In the genomic region with DNA sequence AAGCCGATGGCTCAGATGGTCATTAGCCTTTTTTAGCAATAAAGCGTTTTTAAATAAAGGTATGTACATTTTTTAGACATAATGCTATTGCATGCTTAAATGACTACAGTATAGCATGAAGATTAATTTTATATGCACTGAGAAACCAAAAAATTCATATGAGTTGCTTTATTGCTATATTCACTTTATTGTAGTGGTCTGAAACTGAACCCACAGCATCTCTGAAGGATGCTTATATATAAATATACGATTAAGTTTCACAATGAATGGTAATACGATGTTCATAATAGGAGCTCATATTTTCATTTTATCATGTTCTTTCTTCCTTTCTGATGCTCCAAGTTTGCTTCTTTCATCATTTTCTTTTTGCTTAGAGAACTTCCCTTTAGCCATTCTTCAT, we compare ENCODE assay signal across 25 cellular contexts.
"Had no signal": no experiment of that assay in that cellular context is flagged by ENCODE, and none has a peak within 500 bp of the region (broad histone marks: within the 10 kb centered on the region; RNA-seq: fewer than 3 reads in every experiment).

No MANE protein-coding gene starts in this region.

- H3K27ac Mint-ChIP-seq: activated T-helper 1 cell treated with anti-CD3 and anti-CD28 coated beads, Interleukin-12 subunit alpha, Interleukin-12 subunit beta, Interleukin-2, Interleukin-4 antibody, amounts not matched to agents 30 ng/mL and 10 ng/mL and 1 ng/mL, durations not matched to agents 14 hours and 24 hours and 36 hours; endodermal cell; mesothelial cell of epicardium; nephron progenitor cell; WTC11 had no signal

- H3K9me3 Mint-ChIP-seq: mesothelial cell of epicardium had no signal

- H3K4me3 Mint-ChIP-seq: activated T-helper 1 cell treated with anti-CD3 and anti-CD28 coated beads, Interleukin-12 subunit alpha, Interleukin-12 subunit beta, Interleukin-2, Interleukin-4 antibody, amounts not matched to agents 30 ng/mL and 10 ng/mL and 1 ng/mL, durations not matched to agents 14 hours and 24 hours and 36 hours; endodermal cell; mesothelial cell of epicardium; nephron progenitor cell; WTC11 had no signal

- H3K36me3 ChIP-seq: esophagus squamous epithelium, gastrocnemius medialis, pancreas, right atrium auricular region, SJCRH30, stomach, suprapubic skin, transverse colon had no signal

- H3K4me1 ChIP-seq: esophagus squamous epithelium, pancreas, right atrium auricular region, SJCRH30, stomach, suprapubic skin had no signal

- H3K27me3 ChIP-seq: esophagus squamous epithelium, gastrocnemius medialis, pancreas, right atrium auricular region, stomach, suprapubic skin, transverse colon had no signal

- H3K36me3 Mint-ChIP-seq: mesothelial cell of epicardium, WTC11 had no signal

- H3K4me1 Mint-ChIP-seq: mesothelial cell of epicardium, nephron progenitor cell, WTC11 had no signal

- H3K4me3 ChIP-seq: coronary artery, esophagus squamous epithelium, gastrocnemius medialis, pancreas, psoas muscle, right atrium auricular region, SJCRH30, stomach, suprapubic skin, transverse colon had no signal

- H3K27ac ChIP-seq: coronary artery, esophagus squamous epithelium, gastrocnemius medialis, pancreas, psoas muscle, right atrium auricular region, SJCRH30, stomach, suprapubic skin, transverse colon had no signal

- ATAC-seq: pancreas, WTC11 had no signal

- DNase-seq: activated CD4-positive, alpha-beta T cell treated with anti-CD3 and anti-CD28 coated beads, Interleukin-2, amount 50 U/mL, for 1 hour; activated CD8-positive, alpha-beta memory T cell treated with anti-CD3 and anti-CD28 coated beads, Interleukin-2, amount 50 U/mL, for 48 hours; activated gamma-delta T cell; cerebellar nuclear complex; endodermal cell; esophagus squamous epithelium; gastrocnemius medialis; hippocampal formation; left ventricle myocardium superior; mammary epithelial cell; nephron progenitor cell; pancreas; psoas muscle; SJCRH30; stimulated activated CD4-positive, alpha-beta T cell treated with anti-CD3 and anti-CD28 coated beads, Interleukin-1b, Interleukin-23, amount 100 ng/mL, for 48 hours; stomach; T-helper 1 cell; T-helper 9 cell; transverse colon had no signal

- H3K9me3 ChIP-seq: esophagus squamous epithelium, gastrocnemius medialis, pancreas, psoas muscle, right atrium auricular region, SJCRH30, stomach, suprapubic skin, transverse colon had no signal
